1 cellular context compared by ENCODE assay signal in the genomic region with DNA sequence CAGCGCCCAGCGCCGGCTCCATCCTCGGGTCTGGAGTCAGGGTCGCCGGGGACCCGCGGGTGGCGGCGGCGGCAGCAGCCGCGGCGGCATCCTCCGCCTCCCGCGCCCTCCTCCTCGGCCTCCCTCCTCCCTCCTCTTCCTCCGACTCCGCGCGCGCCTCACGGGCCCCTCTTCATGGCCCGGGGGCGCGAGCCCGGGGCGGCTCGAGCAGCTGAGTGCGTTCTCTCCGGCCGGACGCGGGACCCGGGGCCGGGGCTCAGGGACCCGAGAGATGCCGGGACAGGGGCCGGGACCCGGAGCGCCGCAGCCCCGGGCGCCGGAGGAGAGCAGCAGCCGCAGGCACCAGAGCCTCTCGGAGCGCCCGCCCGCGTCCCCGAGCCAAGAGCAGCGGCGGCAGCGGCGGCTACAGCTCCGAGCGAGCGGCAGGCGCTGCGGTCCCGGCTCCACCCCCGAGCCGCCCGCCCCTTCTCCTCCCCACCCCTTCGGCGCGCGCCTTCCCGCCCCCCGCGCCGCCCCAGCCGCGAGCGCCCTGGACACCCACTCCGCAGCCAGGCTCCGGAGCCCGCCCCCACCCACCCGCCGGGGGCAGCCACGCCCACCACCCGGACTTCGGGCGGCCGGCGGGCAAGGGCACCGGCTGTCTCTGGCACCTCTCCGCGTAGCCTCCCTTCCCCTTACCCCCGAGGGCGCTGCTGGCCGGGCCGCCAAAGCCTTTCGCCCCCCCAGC.
TF ChIP-seq lines count a peak whose summit lies in the region.

A gene with protein sequence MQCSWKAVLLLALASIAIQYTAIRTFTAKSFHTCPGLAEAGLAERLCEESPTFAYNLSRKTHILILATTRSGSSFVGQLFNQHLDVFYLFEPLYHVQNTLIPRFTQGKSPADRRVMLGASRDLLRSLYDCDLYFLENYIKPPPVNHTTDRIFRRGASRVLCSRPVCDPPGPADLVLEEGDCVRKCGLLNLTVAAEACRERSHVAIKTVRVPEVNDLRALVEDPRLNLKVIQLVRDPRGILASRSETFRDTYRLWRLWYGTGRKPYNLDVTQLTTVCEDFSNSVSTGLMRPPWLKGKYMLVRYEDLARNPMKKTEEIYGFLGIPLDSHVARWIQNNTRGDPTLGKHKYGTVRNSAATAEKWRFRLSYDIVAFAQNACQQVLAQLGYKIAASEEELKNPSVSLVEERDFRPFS (minus strand): TSS at position 417 of the 727 bp plus-strand sequence. CDS start 14,699 bp downstream, outside the sequence.

TF ChIP-seq in HepG2, 621 proteins besides CTCF, POLR2A, EP300 and RAD21 (continued from another document):
- TF ChIP-seq ETV5 (CRISPR knock-in tag; IDR thresholded peaks at IDR 0.05; ENCODE audit: borderline replicate concordance): no peak
- TF ChIP-seq ZNF263 (CRISPR knock-in tag; IDR thresholded peaks at IDR 0.05): no peak
- no peak for TF ChIP-seq ZNF746 (CRISPR knock-in tag; IDR thresholded peaks at IDR 0.05)
- TF ChIP-seq HNRNPL (IDR thresholded peaks at IDR 0.05; ENCODE audit: low read depth, low read length): 0 out of 2 replicates have a peak, but pooled peaks have one; percentile 26
- TF ChIP-seq NR2F1 (CRISPR knock-in tag; IDR thresholded peaks at IDR 0.05): no peak
